Comparison of ENCODE assay signal across 10 cellular contexts in the genomic region with DNA sequence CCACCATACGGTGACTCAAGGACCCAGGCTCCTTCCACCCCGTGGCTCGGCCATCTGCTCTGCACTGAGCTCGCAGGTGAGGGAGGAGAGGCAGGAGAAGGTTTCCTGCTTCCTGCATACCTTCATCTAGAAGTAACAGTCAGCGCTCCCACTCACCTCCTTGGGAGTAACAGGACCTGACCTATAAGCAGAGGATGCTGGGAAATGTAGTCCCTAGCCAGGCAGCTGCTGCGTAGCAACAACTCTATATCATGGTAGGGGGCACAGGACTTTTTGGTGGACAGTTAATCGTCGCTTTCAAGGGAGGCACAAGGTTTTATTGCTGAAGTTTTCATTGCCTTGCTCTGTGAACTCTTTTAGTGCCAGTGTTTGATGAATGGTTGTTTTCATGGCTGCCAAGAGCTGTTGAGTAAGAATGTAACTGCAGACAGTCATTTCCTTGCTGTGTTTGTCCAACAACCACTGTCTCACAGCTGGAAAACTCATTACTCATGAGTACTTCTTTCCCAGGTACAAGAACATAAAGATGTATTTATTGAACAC. TPM values are rescaled to one million over a fixed set of nuclear protein-coding genes. Genes with fewer than 3 reads are reported as not detected.
DNase-seq lines count a peak whose midpoint lies in the region; ATAC-seq, FAIRE-seq and TF ChIP-seq lines count a peak whose summit lies in the region.
"Had no signal": no experiment of that assay in that cellular context is flagged by ENCODE, and none has a peak within 500 bp of the region (broad histone marks: within the 10 kb centered on the region; RNA-seq: fewer than 3 reads in every experiment).

No MANE protein-coding gene starts in this region.

- H3K27ac ChIP-seq in lower lobe of right lung = no peak overlapping the region
- H3K27ac ChIP-seq: C4-2B had no signal

- peaks cover 6% of the 10 kb centered on the region for H3K36me3 ChIP-seq in lower lobe of right lung

- no peaks in the 10 kb centered on the region for H3K4me1 Mint-ChIP-seq in activated CD8-positive, alpha-beta T cell treated with anti-CD3 and anti-CD28 coated beads for 36 hours (ENCODE audit: low read depth)
- no peaks in the 10 kb centered on the region for H3K4me1 Mint-ChIP-seq in activated CD8-positive, alpha-beta T cell treated with anti-CD3 and anti-CD28 coated beads, Interleukin-2, amount 10 ng/mL, durations not matched to agents 7 days and 5 days (ENCODE audit: low read depth)
- peaks cover 19% of the 10 kb centered on the region for H3K4me1 Mint-ChIP-seq in chondrocyte (ENCODE audit: low read depth)

- no peak overlapping the region for H3K4me3 Mint-ChIP-seq in activated CD8-positive, alpha-beta T cell treated with anti-CD3 and anti-CD28 coated beads for 36 hours
- no peak overlapping the region for H3K4me3 Mint-ChIP-seq in activated CD8-positive, alpha-beta T cell treated with anti-CD3 and anti-CD28 coated beads, Interleukin-2, amount 10 ng/mL, durations not matched to agents 7 days and 5 days
- peak overlapping the region; percentile 56 for H3K4me3 Mint-ChIP-seq in chondrocyte (ENCODE audit: unreplicated experiment)

- no peaks in the 10 kb centered on the region for H3K4me1 ChIP-seq in lower lobe of right lung

- intact Hi-C loops in activated CD8-positive, alpha-beta T cell treated with anti-CD3 and anti-CD28 coated beads for 36 hours (cut with micrococcal nuclease) = no loop called here
- intact Hi-C loops in lower lobe of right lung (cut with DNase I) = no loop called here

- H3K9me3 Mint-ChIP-seq in activated CD8-positive, alpha-beta T cell treated with anti-CD3 and anti-CD28 coated beads for 36 hours = no peaks in the 10 kb centered on the region
- no peaks in the 10 kb centered on the region for H3K9me3 Mint-ChIP-seq in activated CD8-positive, alpha-beta T cell treated with anti-CD3 and anti-CD28 coated beads, Interleukin-2, amount 10 ng/mL, durations not matched to agents 7 days and 5 days (ENCODE audit: insufficient read depth)
- H3K9me3 Mint-ChIP-seq in chondrocyte (ENCODE audit: low read depth) = no peaks in the 10 kb centered on the region

- no peaks in the 10 kb centered on the region for H3K36me3 Mint-ChIP-seq in activated CD8-positive, alpha-beta T cell treated with anti-CD3 and anti-CD28 coated beads for 36 hours (ENCODE audit: low read depth)
- no peaks in the 10 kb centered on the region for H3K36me3 Mint-ChIP-seq in activated CD8-positive, alpha-beta T cell treated with anti-CD3 and anti-CD28 coated beads, Interleukin-2, amount 10 ng/mL, durations not matched to agents 7 days and 5 days (ENCODE audit: low read depth)
- H3K36me3 Mint-ChIP-seq in chondrocyte (ENCODE audit: low read depth) = peaks cover 4% of the 10 kb centered on the region

- no peak for TF ChIP-seq CTCF in activated CD8-positive, alpha-beta T cell treated with anti-CD3 and anti-CD28 coated beads for 36 hours (IDR thresholded peaks at IDR 0.05)
- TF ChIP-seq CTCF in chondrocyte (IDR thresholded peaks at IDR 0.05) (no peak), lower lobe of right lung (IDR thresholded peaks at IDR 0.05) (no peak)

- CTCF ChIA-PET in activated CD8-positive, alpha-beta T cell treated with anti-CD3 and anti-CD28 coated beads for 36 hours (lab: Charles Lee) = interaction anchor here (1.5 to 15.2 kb wide), 3 partner anchors 9 to 50 kb away, joined by 8 to 537 read pairs (median 12); partner anchors contain the start of genes MARVELD1 and ZFYVE27
- CTCF ChIA-PET in activated CD8-positive, alpha-beta T cell treated with anti-CD3 and anti-CD28 coated beads, Interleukin-2, amount 10 ng/mL, durations not matched to agents 7 days and 5 days (lab: Charles Lee) = interaction anchor here (0.6 to 5.0 kb wide), 7 partner anchors 10 to 48 kb away, joined by 3 to 38 read pairs (median 3); partner anchors contain the start of gene ZFYVE27

- FAIRE-seq in urothelium cell line (lab: Jason Lieb, UNC) = no peak

- no peaks in the 10 kb centered on the region for H3K9me3 ChIP-seq in lower lobe of right lung

- no peak overlapping the region for H3K27ac Mint-ChIP-seq in activated CD8-positive, alpha-beta T cell treated with anti-CD3 and anti-CD28 coated beads for 36 hours
- H3K27ac Mint-ChIP-seq in activated CD8-positive, alpha-beta T cell treated with anti-CD3 and anti-CD28 coated beads, Interleukin-2, amount 10 ng/mL, durations not matched to agents 7 days and 5 days = no peak overlapping the region
- peak overlapping the region; percentile 90 for H3K27ac Mint-ChIP-seq in chondrocyte (ENCODE audit: unreplicated experiment)

- no peak overlapping the region for H3K4me3 ChIP-seq in lower lobe of right lung

- no peaks in the 10 kb centered on the region for H3K27me3 ChIP-seq in lower lobe of right lung (ENCODE audit: low read depth)

- POLR2A ChIA-PET in activated CD8-positive, alpha-beta T cell treated with anti-CD3 and anti-CD28 coated beads for 36 hours (lab: Charles Lee) = interaction anchor here (1.4 to 5.0 kb wide), 2 partner anchors 10 to 12 kb away, joined by 4 to 19 read pairs; partner anchors contain the start of genes MARVELD1 and ZFYVE27
- POLR2A ChIA-PET in activated CD8-positive, alpha-beta T cell treated with anti-CD3 and anti-CD28 coated beads, Interleukin-2, amount 10 ng/mL, durations not matched to agents 7 days and 5 days (lab: Charles Lee) = interaction anchor here (0.6 to 1.8 kb wide), 4 partner anchors 10 to 1349 kb away, joined by 3 to 5 read pairs (median 3); partner anchors contain the start of gene ZFYVE27

- peak; percentile 20 for ATAC-seq in activated CD8-positive, alpha-beta T cell treated with anti-CD3 and anti-CD28 coated beads for 36 hours
- ATAC-seq in activated CD8-positive, alpha-beta T cell treated with anti-CD3 and anti-CD28 coated beads, Interleukin-2, amount 10 ng/mL, durations not matched to agents 7 days and 5 days = no peak
- ATAC-seq in lower lobe of right lung (peak; percentile 43 to 75), HG03342 (IDR thresholded peaks at IDR 0.05; ENCODE audit: unreplicated experiment) (no peak)

- H3K27me3 Mint-ChIP-seq in activated CD8-positive, alpha-beta T cell treated with anti-CD3 and anti-CD28 coated beads for 36 hours = peaks cover 3% of the 10 kb centered on the region
- peaks cover 10% of the 10 kb centered on the region for H3K27me3 Mint-ChIP-seq in activated CD8-positive, alpha-beta T cell treated with anti-CD3 and anti-CD28 coated beads, Interleukin-2, amount 10 ng/mL, durations not matched to agents 7 days and 5 days (ENCODE audit: low read depth)
- no peaks in the 10 kb centered on the region for H3K27me3 Mint-ChIP-seq in chondrocyte (ENCODE audit: low read depth)

- DNase-seq in activated CD8-positive, alpha-beta T cell treated with anti-CD3 and anti-CD28 coated beads for 36 hours = no peak
- DNase-seq in activated CD8-positive, alpha-beta T cell treated with anti-CD3 and anti-CD28 coated beads, Interleukin-2, amount 10 ng/mL, durations not matched to agents 7 days and 5 days = no peak
- no peak for DNase-seq in chondrocyte (ENCODE audit: low spot score)
- DNase-seq in lower lobe of right lung = no peak
- peak; percentile 27 for DNase-seq in urothelium cell line (ENCODE audit: low spot score)
- no peak for DNase-seq in DMS79 treated with DMSO at 0.1 percent for 48 hours (lab: John Stamatoyannopoulos, UW)
- DNase-seq in GM19238 (ENCODE audit: insufficient read length, low spot score) = no peak
- DNase-seq: occipital lobe had no signal

RNA-seq across cellular contexts. Expression of gene ZFYVE27, which starts 10.2 kb away (rescaled TPM):
- total RNA-seq in activated CD8-positive, alpha-beta T cell treated with anti-CD3 and anti-CD28 coated beads for 36 hours = 10 to 100 TPM; 18.1 to 20.1 TPM
- 10 to 100 TPM; 23.8 to 27.3 TPM for total RNA-seq in activated CD8-positive, alpha-beta T cell treated with anti-CD3 and anti-CD28 coated beads, Interleukin-2, amount 10 ng/mL, durations not matched to agents 7 days and 5 days
- 16.9 to 18.1 TPM (median 17.1 TPM) in 3 replicates for total RNA-seq in chondrocyte
- 28.3 TPM for total RNA-seq in lower lobe of right lung

RNA-seq across cellular contexts. Expression of gene MARVELD1, which starts 13.2 kb away (rescaled TPM):
- total RNA-seq in activated CD8-positive, alpha-beta T cell treated with anti-CD3 and anti-CD28 coated beads for 36 hours = 1 to 10 TPM; 2.3 to 2.9 TPM
- 1 to 10 TPM; 2.2 to 2.4 TPM for total RNA-seq in activated CD8-positive, alpha-beta T cell treated with anti-CD3 and anti-CD28 coated beads, Interleukin-2, amount 10 ng/mL, durations not matched to agents 7 days and 5 days
- total RNA-seq in chondrocyte (133 to 150 TPM (median 143 TPM) in 3 replicates), lower lobe of right lung (36.5 TPM)

RNA-seq across cellular contexts. Expression of gene AVPI1, which starts 39.7 kb away (rescaled TPM):
- 1 to 10 TPM; 2.5 to 3.0 TPM for total RNA-seq in activated CD8-positive, alpha-beta T cell treated with anti-CD3 and anti-CD28 coated beads for 36 hours
- total RNA-seq in activated CD8-positive, alpha-beta T cell treated with anti-CD3 and anti-CD28 coated beads, Interleukin-2, amount 10 ng/mL, durations not matched to agents 7 days and 5 days = 1 to 10 TPM; 1.1 to 1.7 TPM
- 5.1 to 7.7 TPM (median 6.5 TPM) in 3 replicates for total RNA-seq in chondrocyte
- total RNA-seq in lower lobe of right lung = 22.6 TPM

RNA-seq across cellular contexts. Expression of gene SFRP5, which starts 45.1 kb away (rescaled TPM):
- under 1 TPM; 0.60 to 0.74 TPM for total RNA-seq in activated CD8-positive, alpha-beta T cell treated with anti-CD3 and anti-CD28 coated beads for 36 hours
- under 1 TPM; 0.24 to 0.42 TPM for total RNA-seq in activated CD8-positive, alpha-beta T cell treated with anti-CD3 and anti-CD28 coated beads, Interleukin-2, amount 10 ng/mL, durations not matched to agents 7 days and 5 days
- total RNA-seq in chondrocyte (0.31 to 0.80 TPM (median 0.35 TPM) in 3 replicates), lower lobe of right lung (0.27 TPM)

Comparison
In these comparisons a context has a peak if more than half of its experiments do, and no peak if none do; other contexts are left out.
1. ATAC-seq: peak in activated CD8-positive, alpha-beta T cell treated with anti-CD3 and anti-CD28 coated beads for 36 hours (single experiment) and lower lobe of right lung (2 of 2); none in activated CD8-positive, alpha-beta T cell treated with anti-CD3 and anti-CD28 coated beads, Interleukin-2, amount 10 ng/mL, durations not matched to agents 7 days and 5 days (single experiment) and HG03342 (single experiment).